10 cellular contexts compared by ENCODE assay signal in the genomic region with DNA sequence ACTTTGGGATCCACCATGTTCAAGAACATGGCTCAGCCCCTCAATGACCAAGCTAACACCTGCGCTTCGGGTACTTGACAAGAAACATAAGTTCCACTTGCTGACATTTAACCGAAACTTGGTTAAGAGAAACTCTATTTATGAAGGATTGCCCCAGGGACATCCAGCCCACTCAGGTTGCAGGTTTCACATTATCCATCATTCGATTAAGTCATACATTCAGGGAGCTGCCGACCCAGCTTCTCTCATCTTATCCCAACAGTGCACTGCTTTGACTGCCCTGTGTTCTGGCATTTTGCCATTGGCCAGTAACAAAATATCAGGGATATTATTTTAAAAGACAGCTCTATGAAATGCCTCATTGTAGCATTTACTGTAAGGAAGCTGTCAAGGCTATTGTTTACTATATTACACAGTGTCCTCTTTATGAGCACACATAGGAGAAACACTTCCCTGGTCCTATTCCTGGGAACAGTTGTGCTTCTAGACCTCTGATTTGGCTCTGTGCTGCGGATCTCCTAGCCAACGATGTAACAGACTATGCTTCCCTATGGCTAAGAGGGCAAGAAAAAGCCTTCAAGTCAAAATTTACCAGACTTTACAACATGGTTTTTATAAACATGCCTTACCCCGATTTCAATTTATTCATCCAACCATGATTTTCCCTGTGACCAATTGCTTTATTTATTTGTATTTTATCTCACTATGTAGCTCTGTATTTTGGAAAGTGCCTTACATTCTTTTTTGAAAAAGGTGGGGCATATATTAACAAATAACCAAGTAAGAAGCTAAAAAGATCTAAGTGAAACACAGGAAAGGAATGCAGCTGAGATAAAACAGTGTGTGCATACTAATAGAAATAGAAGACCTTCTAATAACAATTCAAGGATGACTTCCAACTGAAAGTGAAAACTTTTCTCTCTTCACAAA.
DNase-seq lines count a peak whose midpoint lies in the region; FAIRE-seq and TF ChIP-seq lines count a peak whose summit lies in the region.
"Had no signal": no experiment of that assay in that cellular context is flagged by ENCODE, and none has a peak within 500 bp of the region (broad histone marks: within the 10 kb centered on the region; RNA-seq: fewer than 3 reads in every experiment).

No MANE protein-coding gene starts in this region.

- no peaks in the 10 kb centered on the region for H3K9me3 ChIP-seq in BLaER1 treated with 17β-estradiol and CSF1 and Interleukin-3, amounts not matched to agents 10 nM and 100 nM (replicated peaks in 1 of 11)
- no peaks in the 10 kb centered on the region for H3K9me3 ChIP-seq in endothelial cell of umbilical vein (replicated peaks; ENCODE audit: control insufficient read depth, insufficient read depth, low read length)
- H3K9me3 ChIP-seq in tibial nerve = no peaks in the 10 kb centered on the region
- H3K9me3 ChIP-seq in CD4-positive, alpha-beta memory T cell (ENCODE audit: control insufficient read depth in 1 of 2, low read length in 2 of 2) = no peaks in the 10 kb centered on the region
- H3K9me3 ChIP-seq: colonic mucosa had no signal

- no peak overlapping the region for H3K4me3 ChIP-seq in BLaER1 treated with 17β-estradiol and CSF1 and Interleukin-3, amounts not matched to agents 10 nM and 100 nM
- H3K4me3 ChIP-seq in endothelial cell of umbilical vein (replicated peaks in 1 of 3; ENCODE audit: insufficient read depth in 1 of 3, low read depth in 1 of 3, low read length in 3 of 3) = peak overlapping the region in 1 of 3 experiments; percentile 2
- H3K4me3 ChIP-seq in tibial nerve = no peak overlapping the region
- no peak overlapping the region for H3K4me3 ChIP-seq in CD4-positive, alpha-beta memory T cell (ENCODE audit: low read length in 2 of 2)
- H3K4me3 ChIP-seq: colonic mucosa had no signal

- H3K36me3 ChIP-seq in BLaER1 treated with 17β-estradiol and CSF1 and Interleukin-3, amounts not matched to agents 10 nM and 100 nM = peaks cover 0 to 41% (median 0%) of the 10 kb centered on the region in 11 experiments; a peak in 3 of 22 replicates
- H3K36me3 ChIP-seq in endothelial cell of umbilical vein (ENCODE audit: control insufficient read depth in 2 of 2, extremely low read depth in 1 of 2, insufficient read depth in 2 of 2, low read length in 2 of 2) (peaks cover 2 to 4% of the 10 kb centered on the region in 2 experiments), tibial nerve (no peaks in the 10 kb centered on the region)
- no peaks in the 10 kb centered on the region for H3K36me3 ChIP-seq in CD4-positive, alpha-beta memory T cell (ENCODE audit: insufficient read depth, low read length)
- H3K36me3 ChIP-seq: colonic mucosa had no signal

- H3K36me3 Mint-ChIP-seq in nephron (ENCODE audit: low read depth) = no peaks in the 10 kb centered on the region
- H3K36me3 Mint-ChIP-seq in activated T-helper 2 cell treated with anti-CD3 and anti-CD28 coated beads, Interferon-gamma antibody, Interleukin-2, Interleukin-4, amounts not matched to agents 10 μg/mL and 5 μg/mL and 100 μg/mL, durations not matched to agents 14 hours and 24 hours and 36 hours (ENCODE audit: low read depth) = peaks cover 10% of the 10 kb centered on the region
- H3K36me3 Mint-ChIP-seq in CD4-positive, alpha-beta memory T cell = peaks cover 22 to 27% of the 10 kb centered on the region in 2 donors

- H3K4me2 ChIP-seq in BLaER1 treated with 17β-estradiol and CSF1 and Interleukin-3, amounts not matched to agents 10 nM and 100 nM = peak overlapping the region in 9 of 11 experiments; percentile 19 to 62 (median 51); a peak in 8 of 22 replicates
- peak overlapping the region; percentile 84 for H3K4me2 ChIP-seq in endothelial cell of umbilical vein (ENCODE audit: insufficient read depth, low read length)

- no peak for FAIRE-seq in endothelial cell of umbilical vein (lab: Jason Lieb, UNC)

- CTCF ChIA-PET in endothelial cell of umbilical vein (lab: Charles Lee) = interaction anchor here (0.6 to 2.1 kb wide), 10 partner anchors 8 to 604 kb away, joined by 3 to 13 read pairs (median 5); a partner anchor contains a TSS
- CTCF ChIA-PET in CD4-positive, alpha-beta memory T cell (lab: Charles Lee; ENCODE audit: partially characterized antibody) = no interaction called here

- TF ChIP-seq CTCF in endothelial cell of umbilical vein (IDR thresholded peaks at IDR 0.05; ENCODE audit: extremely low read depth in 1 of 2, insufficient read depth in 1 of 2, low read depth in 1 of 2, low read length in 2 of 2) = no peak
- TF ChIP-seq CTCF in nephron (IDR thresholded peaks at IDR 0.05; ENCODE audit: unreplicated experiment in 3 of 3) = no peak
- no peak for TF ChIP-seq CTCF in tibial nerve (IDR thresholded peaks at IDR 0.05)

- H3K9me3 Mint-ChIP-seq in nephron = no peaks in the 10 kb centered on the region
- H3K9me3 Mint-ChIP-seq in activated T-helper 2 cell treated with anti-CD3 and anti-CD28 coated beads, Interferon-gamma antibody, Interleukin-2, Interleukin-4, amounts not matched to agents 10 μg/mL and 5 μg/mL and 100 μg/mL, durations not matched to agents 14 hours and 24 hours and 36 hours = no peaks in the 10 kb centered on the region
- no peaks in the 10 kb centered on the region for H3K9me3 Mint-ChIP-seq in CD4-positive, alpha-beta memory T cell

- intact Hi-C loops in endothelial cell of umbilical vein (cut with micrococcal nuclease) = loop anchor here (2.0 kb wide), 1 partner anchor 109 kb away; a partner anchor contains a TSS
- intact Hi-C loops in activated T-helper 2 cell treated with anti-CD3 and anti-CD28 coated beads, Interferon-gamma antibody, Interleukin-2, Interleukin-4, amounts not matched to agents 10 μg/mL and 5 μg/mL and 100 μg/mL, durations not matched to agents 14 hours and 24 hours and 36 hours (cut with micrococcal nuclease) = loop anchor here (10.0 kb wide), 1 partner anchor 671 kb away; no protein-coding TSS in a partner anchor
- intact Hi-C loops in CD4-positive, alpha-beta memory T cell (cut with micrococcal nuclease) = no loop called here

- no peak overlapping the region for H3K9ac ChIP-seq in BLaER1 treated with 17β-estradiol and CSF1 and Interleukin-3, amounts not matched to agents 10 nM and 100 nM
- H3K9ac ChIP-seq in endothelial cell of umbilical vein (replicated peaks; ENCODE audit: extremely low read depth, insufficient read depth, low read length) = peak overlapping the region; percentile 27

- H3K27me3 Mint-ChIP-seq in nephron (ENCODE audit: low read depth) = no peaks in the 10 kb centered on the region
- no peaks in the 10 kb centered on the region for H3K27me3 Mint-ChIP-seq in activated T-helper 2 cell treated with anti-CD3 and anti-CD28 coated beads, Interferon-gamma antibody, Interleukin-2, Interleukin-4, amounts not matched to agents 10 μg/mL and 5 μg/mL and 100 μg/mL, durations not matched to agents 14 hours and 24 hours and 36 hours (ENCODE audit: low read depth)
- no peaks in the 10 kb centered on the region for H3K27me3 Mint-ChIP-seq in CD4-positive, alpha-beta memory T cell

- no peak overlapping the region for H3K27ac ChIP-seq in BLaER1 treated with 17β-estradiol and CSF1 and Interleukin-3, amounts not matched to agents 10 nM and 100 nM
- H3K27ac ChIP-seq in endothelial cell of umbilical vein (ENCODE audit: insufficient read depth, low read depth, low read length) (peak overlapping the region; percentile 68), tibial nerve (peak overlapping the region in 2 of 4 donors; percentile 54 to 58)
- H3K27ac ChIP-seq in CD4-positive, alpha-beta memory T cell (ENCODE audit: low read depth, low read length) = no peak overlapping the region
- H3K27ac ChIP-seq: colonic mucosa had no signal

- TF ChIP-seq EP300 in tibial nerve (IDR thresholded peaks at IDR 0.05) = no peak

- 41 to 49% methylated on average over 8 of the region's 8 CpGs for WGBS in tibial nerve, 2 donors

- H3K27ac Mint-ChIP-seq in nephron = peak overlapping the region; percentile 49 to 73 (median 73)
- H3K27ac Mint-ChIP-seq in activated T-helper 2 cell treated with anti-CD3 and anti-CD28 coated beads, Interferon-gamma antibody, Interleukin-2, Interleukin-4, amounts not matched to agents 10 μg/mL and 5 μg/mL and 100 μg/mL, durations not matched to agents 14 hours and 24 hours and 36 hours = no peak overlapping the region
- H3K27ac Mint-ChIP-seq in CD4-positive, alpha-beta memory T cell = no peak overlapping the region

- TF ChIP-seq POLR2A in endothelial cell of umbilical vein (IDR thresholded peaks at IDR 0.05; ENCODE audit: low read depth, low read length) (no peak), tibial nerve (IDR thresholded peaks at IDR 0.05) (no peak)

- H4K20me1 ChIP-seq in BLaER1 treated with 17β-estradiol and CSF1 and Interleukin-3, amounts not matched to agents 10 nM and 100 nM = peaks cover 0 to 46% (median 0%) of the 10 kb centered on the region in 11 experiments; a peak in 3 of 22 replicates
- no peaks in the 10 kb centered on the region for H4K20me1 ChIP-seq in endothelial cell of umbilical vein (replicated peaks; ENCODE audit: control insufficient read depth, extremely low read depth, insufficient read depth, low read length)

- DNase-seq in NCI-H69 (lab: John Stamatoyannopoulos, UW) (peak; percentile 37), endothelial cell of umbilical vein (ENCODE audit: low read depth, low spot score) (peak; percentile 63), tibial nerve (ENCODE audit: low spot score in 2 of 2) (no peak)
- no peak for DNase-seq in stimulated activated naive CD4-positive, alpha-beta T cell (lab: John Stamatoyannopoulos, UW)
- no peak for DNase-seq in activated T-helper 2 cell treated with anti-CD3 and anti-CD28 coated beads, Interferon-gamma antibody, Interleukin-2, Interleukin-4, amounts not matched to agents 10 μg/mL and 5 μg/mL and 100 μg/mL, durations not matched to agents 14 hours and 24 hours and 36 hours (ENCODE audit: low spot score)
- DNase-seq in CD4-positive, alpha-beta memory T cell = no peak
- DNase-seq: activated CD4-positive, alpha-beta T cell treated with anti-CD3 and anti-CD28 coated beads, Interleukin-2, amount 50 U/mL, for 4 hours; colonic mucosa had no signal

- no peaks in the 10 kb centered on the region for H3K27me3 ChIP-seq in BLaER1 treated with 17β-estradiol and CSF1 and Interleukin-3, amounts not matched to agents 10 nM and 100 nM
- H3K27me3 ChIP-seq in endothelial cell of umbilical vein (ENCODE audit: control insufficient read depth in 2 of 2, insufficient read depth in 2 of 2, low read length in 2 of 2) = no peaks in the 10 kb centered on the region
- H3K27me3 ChIP-seq in tibial nerve = no peaks in the 10 kb centered on the region
- H3K27me3 ChIP-seq in CD4-positive, alpha-beta memory T cell (ENCODE audit: insufficient read depth, low read length) = no peaks in the 10 kb centered on the region
- H3K27me3 ChIP-seq: colonic mucosa had no signal

- H3K4me1 ChIP-seq in BLaER1 treated with 17β-estradiol and CSF1 and Interleukin-3, amounts not matched to agents 10 nM and 100 nM = peaks cover 9 to 30% (median 11%) of the 10 kb centered on the region in 10 experiments
- H3K4me1 ChIP-seq in endothelial cell of umbilical vein (ENCODE audit: control insufficient read depth, extremely low read depth, insufficient read depth, low read length) (peaks cover 49% of the 10 kb centered on the region), tibial nerve (peaks cover 0 to 34% (median 1%) of the 10 kb centered on the region in 4 donors)
- peaks cover 5% of the 10 kb centered on the region for H3K4me1 ChIP-seq in CD4-positive, alpha-beta memory T cell (ENCODE audit: insufficient read depth, low read length)
- H3K4me1 ChIP-seq: colonic mucosa had no signal

- H3K9me1 ChIP-seq in endothelial cell of umbilical vein (replicated peaks; ENCODE audit: control insufficient read depth, extremely low read depth, insufficient read depth, low read length) = no peaks in the 10 kb centered on the region

- no TSS peak for BruUV-seq in endothelial cell of umbilical vein (replicated peaks; lab: Mats Ljungman, UMichigan)

- POLR2A ChIA-PET in endothelial cell of umbilical vein (lab: Charles Lee) = interaction anchor here (1.5 kb wide), 1 partner anchor 109 kb away, joined by 4 read pairs; no protein-coding TSS in a partner anchor
- POLR2A ChIA-PET in CD4-positive, alpha-beta memory T cell (lab: Charles Lee; ENCODE audit: partially characterized antibody) = no interaction called here

- peak overlapping the region in 2 of 3 experiments; percentile 13 to 39 for H3K4me3 Mint-ChIP-seq in nephron
- no peak overlapping the region for H3K4me3 Mint-ChIP-seq in activated T-helper 2 cell treated with anti-CD3 and anti-CD28 coated beads, Interferon-gamma antibody, Interleukin-2, Interleukin-4, amounts not matched to agents 10 μg/mL and 5 μg/mL and 100 μg/mL, durations not matched to agents 14 hours and 24 hours and 36 hours (ENCODE audit: low read depth)
- no peak overlapping the region for H3K4me3 Mint-ChIP-seq in CD4-positive, alpha-beta memory T cell

- H3K4me1 Mint-ChIP-seq in nephron = peaks cover 31% of the 10 kb centered on the region
- peaks cover 26% of the 10 kb centered on the region for H3K4me1 Mint-ChIP-seq in activated T-helper 2 cell treated with anti-CD3 and anti-CD28 coated beads, Interferon-gamma antibody, Interleukin-2, Interleukin-4, amounts not matched to agents 10 μg/mL and 5 μg/mL and 100 μg/mL, durations not matched to agents 14 hours and 24 hours and 36 hours (ENCODE audit: low read depth)
- H3K4me1 Mint-ChIP-seq in CD4-positive, alpha-beta memory T cell = peaks cover 2 to 17% (median 9%) of the 10 kb centered on the region in 4 donors

- dilution Hi-C loops in endothelial cell of umbilical vein (cut with MboI; ENCODE audit: extremely low pct_ligation_motif_present, low sequenced_read_pairs) = no loop called here

- no peak overlapping the region for H2AFZ ChIP-seq in endothelial cell of umbilical vein (ENCODE audit: low read depth, low read length)

- peaks cover 14% of the 10 kb centered on the region for H3K79me2 ChIP-seq in endothelial cell of umbilical vein (ENCODE audit: control insufficient read depth, insufficient read depth, low read length)

Comparison
In these comparisons a context has a peak if more than half of its experiments do, and no peak if none do; other contexts are left out.
1. DNase-seq: peak in NCI-H69 (single experiment) and endothelial cell of umbilical vein (single experiment); none in stimulated activated naive CD4-positive, alpha-beta T cell (0 of 6), activated T-helper 2 cell treated with anti-CD3 and anti-CD28 coated beads, Interferon-gamma antibody, Interleukin-2, Interleukin-4, amounts not matched to agents 10 μg/mL and 5 μg/mL and 100 μg/mL, durations not matched to agents 14 hours and 24 hours and 36 hours (single experiment), tibial nerve (0 of 2) and CD4-positive, alpha-beta memory T cell (0 of 5).
2. H3K27ac Mint-ChIP-seq: peak in nephron (3 of 3); none in activated T-helper 2 cell treated with anti-CD3 and anti-CD28 coated beads, Interferon-gamma antibody, Interleukin-2, Interleukin-4, amounts not matched to agents 10 μg/mL and 5 μg/mL and 100 μg/mL, durations not matched to agents 14 hours and 24 hours and 36 hours (single experiment) and CD4-positive, alpha-beta memory T cell (0 of 7).
3. H3K4me3 Mint-ChIP-seq: peak in nephron (2 of 3); none in activated T-helper 2 cell treated with anti-CD3 and anti-CD28 coated beads, Interferon-gamma antibody, Interleukin-2, Interleukin-4, amounts not matched to agents 10 μg/mL and 5 μg/mL and 100 μg/mL, durations not matched to agents 14 hours and 24 hours and 36 hours (single experiment) and CD4-positive, alpha-beta memory T cell (0 of 8).